ENCODE assay signal across 2 cellular contexts in the genomic region with DNA sequence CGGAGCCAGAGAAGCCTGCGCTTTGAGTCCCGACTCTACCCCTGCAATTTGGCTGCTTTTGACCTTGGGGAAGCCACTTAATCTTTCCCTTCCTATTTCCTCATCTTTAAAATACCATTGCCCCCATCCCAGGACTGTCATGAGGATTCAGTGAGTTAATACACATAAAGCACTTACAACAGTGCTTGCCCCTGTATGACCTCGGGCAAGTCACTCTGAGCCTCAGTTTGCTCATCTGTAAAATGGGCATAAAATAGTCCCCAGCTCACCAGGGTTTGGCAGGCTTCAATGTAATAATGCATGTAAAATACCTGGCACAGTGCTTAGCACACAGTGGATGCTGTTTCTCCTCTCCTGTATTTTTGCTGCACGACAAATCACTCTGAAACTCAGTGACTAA.
TF ChIP-seq lines count a peak whose summit lies in the region.

No MANE protein-coding gene starts in this region.

TF ChIP-seq in K562, 482 proteins besides CTCF, POLR2A, EP300 and RAD21:
- no peak for TF ChIP-seq PHB2 (IDR thresholded peaks at IDR 0.05; ENCODE audit: low read depth)
- TF ChIP-seq POLR3A (IDR thresholded peaks at IDR 0.05; ENCODE audit: borderline replicate concordance, extremely low read depth, insufficient read depth, insufficient read length) = no peak
- peak; percentile 59 for TF ChIP-seq CHD4 (IDR thresholded peaks at IDR 0.05; ENCODE audit: insufficient read depth, insufficient replicate concordance, low read depth, low read length, poor library complexity, severe bottlenecking)
- no peak for TF ChIP-seq ZBTB8A (IDR thresholded peaks at IDR 0.05; ENCODE audit: partially characterized antibody)
- TF ChIP-seq RBM25 (IDR thresholded peaks at IDR 0.05; ENCODE audit: low read depth, low read length, severe bottlenecking) = peak; percentile 82
- TF ChIP-seq ADNP (tag; IDR thresholded peaks at IDR 0.05) = peak; percentile 48; the same call in 1 of the 2 replicates
- no peak for TF ChIP-seq BRD4 (IDR thresholded peaks at IDR 0.05)
- peak; percentile 50 for TF ChIP-seq ESRRA (IDR thresholded peaks at IDR 0.05; ENCODE audit: borderline replicate concordance, low read depth)
- no peak for TF ChIP-seq MEF2A (IDR thresholded peaks at IDR 0.05; ENCODE audit: control insufficient read depth, low read depth, low read length)
- TF ChIP-seq, protein P1, sequence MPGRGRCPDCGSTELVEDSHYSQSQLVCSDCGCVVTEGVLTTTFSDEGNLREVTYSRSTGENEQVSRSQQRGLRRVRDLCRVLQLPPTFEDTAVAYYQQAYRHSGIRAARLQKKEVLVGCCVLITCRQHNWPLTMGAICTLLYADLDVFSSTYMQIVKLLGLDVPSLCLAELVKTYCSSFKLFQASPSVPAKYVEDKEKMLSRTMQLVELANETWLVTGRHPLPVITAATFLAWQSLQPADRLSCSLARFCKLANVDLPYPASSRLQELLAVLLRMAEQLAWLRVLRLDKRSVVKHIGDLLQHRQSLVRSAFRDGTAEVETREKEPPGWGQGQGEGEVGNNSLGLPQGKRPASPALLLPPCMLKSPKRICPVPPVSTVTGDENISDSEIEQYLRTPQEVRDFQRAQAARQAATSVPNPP (IDR thresholded peaks at IDR 0.05; ENCODE audit: borderline replicate concordance, insufficient read depth, insufficient read length) = no peak

TF ChIP-seq in H1, 55 proteins besides CTCF, POLR2A, EP300 and RAD21:
- TF ChIP-seq SUZ12 (IDR thresholded peaks at IDR 0.05; ENCODE audit: low read length) = no peak
- peak; percentile 29; the same call in 1 of the 2 replicates for TF ChIP-seq KDM1A (IDR thresholded peaks at IDR 0.05; ENCODE audit: borderline replicate concordance, low read length)
TF ChIP-seq in H1: peak in this region for 1.
